Comparison of ENCODE assay signal across 12 cellular contexts in genomic region chr9:90095682-90096081, GRCh38.
A peak's percentile ranks its signal among the peaks of the same experiment; 100 is the strongest.
DNase-seq lines count a peak whose midpoint lies in the region; ATAC-seq, FAIRE-seq and TF ChIP-seq lines count a peak whose summit lies in the region.
"Had no signal": no experiment of that assay in that cellular context is flagged by ENCODE, and none has a peak within 500 bp of the region (broad histone marks: within the 10 kb centered on the region; RNA-seq: fewer than 3 reads in every experiment).

No MANE protein-coding gene starts in this region.

- DNase-seq in GM19238 (ENCODE audit: insufficient read length, low spot score) (peak; percentile 13), NCI-H187 (lab: John Stamatoyannopoulos, UW) (peak; percentile 40 to 71), psoas muscle (peak in 1 of 2 donors; percentile 58), HTR-8/SVneo (ENCODE audit: insufficient read length, low spot score) (no peak), kidney tubule cell (ENCODE audit: low spot score) (no peak), stomach (no peak), activated T-cell treated with anti-CD3 and anti-CD28 coated beads for 4 hours (no peak)
- DNase-seq: amniotic stem cell had no signal

- no peaks in the 10 kb centered on the region for H3K79me2 ChIP-seq in OCI-LY3 (ENCODE audit: low read length)

- no peaks in the 10 kb centered on the region for H3K9me3 ChIP-seq in OCI-LY3 (ENCODE audit: insufficient read depth, low read length)
- H3K9me3 ChIP-seq in psoas muscle, result no peaks in the 10 kb centered on the region
- H3K9me3 ChIP-seq in stomach, result no peaks in the 10 kb centered on the region

- H2AFZ ChIP-seq in OCI-LY3 (ENCODE audit: low read depth, low read length), result no peak overlapping the region

- TF ChIP-seq EP300 in stomach (IDR thresholded peaks at IDR 0.05), result no peak

- 19 to 26% (median 20%) methylated on average over 11 of the region's 11 CpGs for WGBS in psoas muscle, 3 donors
- WGBS in stomach, 5 donors, result 21 to 51% (median 39%) methylated on average over 10 to 11 of the region's 11 CpGs

- TF ChIP-seq CTCF in OCI-LY3 (IDR thresholded peaks at IDR 0.05; ENCODE audit: low read depth, low read length), result no peak
- TF ChIP-seq CTCF in psoas muscle (IDR thresholded peaks at IDR 0.05), result no peak
- TF ChIP-seq CTCF in stomach (IDR thresholded peaks at IDR 0.05), result no peak

- intact Hi-C loops in psoas muscle (cut with DNase I) (loop anchor here (5.0 kb wide), 2 partner anchors 93 to 173 kb away; no protein-coding TSS in a partner anchor), stomach (cut with DNase I; ENCODE audit: low total_unique reads) (loop anchor here (10.0 kb wide), 2 partner anchors 171 to 361 kb away; no protein-coding TSS in a partner anchor)

- FAIRE-seq in HTR-8/SVneo (lab: Jason Lieb, UNC), result no peak
- FAIRE-seq: HepG2, keratinocyte, RCC 7860 had no signal

- H3K36me3 ChIP-seq in OCI-LY3 (replicated peaks; ENCODE audit: low read depth, low read length), result no peaks in the 10 kb centered on the region
- H3K36me3 ChIP-seq in psoas muscle (ENCODE audit: insufficient read depth in 1 of 2, low read depth in 1 of 2), result no peaks in the 10 kb centered on the region
- no peaks in the 10 kb centered on the region for H3K36me3 ChIP-seq in stomach

- peak overlapping the region; percentile 61 for H3K4me2 ChIP-seq in OCI-LY3 (ENCODE audit: low read length)

- H4K20me1 ChIP-seq in OCI-LY3 (ENCODE audit: insufficient read depth, low read length), result no peaks in the 10 kb centered on the region

- ATAC-seq in psoas muscle, result peak; percentile 60 to 90 (median 63)
- ATAC-seq: HepG2 had no signal

- peaks cover 18% of the 10 kb centered on the region for H3K4me1 ChIP-seq in OCI-LY3 (ENCODE audit: low read length)
- H3K4me1 ChIP-seq in psoas muscle, result peaks cover 24% of the 10 kb centered on the region
- no peaks in the 10 kb centered on the region for H3K4me1 ChIP-seq in stomach

- H3K9ac ChIP-seq in OCI-LY3 (ENCODE audit: low read length), result no peak overlapping the region

- peak overlapping the region; percentile 24 for H3K4me3 ChIP-seq in OCI-LY3 (ENCODE audit: low read length)
- no peak overlapping the region for H3K4me3 ChIP-seq in psoas muscle
- H3K4me3 ChIP-seq in stomach, result no peak overlapping the region

- TF ChIP-seq POLR2A in stomach (IDR thresholded peaks at IDR 0.05), result no peak

- no peak overlapping the region for H3K27ac ChIP-seq in OCI-LY3 (ENCODE audit: low read length)
- peak overlapping the region; percentile 38 for H3K27ac ChIP-seq in psoas muscle
- no peak overlapping the region for H3K27ac ChIP-seq in stomach

- H3K27me3 ChIP-seq in OCI-LY3 (ENCODE audit: low read depth, low read length), result peaks cover 55% of the 10 kb centered on the region
- no peaks in the 10 kb centered on the region for H3K27me3 ChIP-seq in psoas muscle (ENCODE audit: insufficient read depth in 3 of 3, low read length in 2 of 3)
- no peaks in the 10 kb centered on the region for H3K27me3 ChIP-seq in stomach

Comparison
In these comparisons a context has a peak if more than half of its experiments do, and no peak if none do; other contexts are left out.
1. DNase-seq: peak in GM19238 (single experiment) and NCI-H187 (2 of 2); none in HTR-8/SVneo (single experiment), kidney tubule cell (single experiment), stomach (single experiment) and activated T-cell treated with anti-CD3 and anti-CD28 coated beads for 4 hours (single experiment).